Comparison of ENCODE assay signal across 18 cellular contexts in genomic region chr3:54191997-54192396, GRCh38.
"Had no signal": no experiment of that assay in that cellular context is flagged by ENCODE, and none has a peak within 500 bp of the region (broad histone marks: within the 10 kb centered on the region; RNA-seq: fewer than 3 reads in every experiment).

No MANE protein-coding gene starts in this region.

- DNase-seq: dorsolateral prefrontal cortex; effector CD4-positive, alpha-beta T cell; hypothalamus; immature natural killer cell; kidney glomerular epithelial cell; left colon; natural killer cell; pancreas; right lobe of liver; small intestine; stimulated activated CD4-positive, alpha-beta T cell treated with anti-CD3 and anti-CD28 coated beads, Interleukin-15, amount 100 ng/mL, for 24 hours; stimulated activated CD4-positive, alpha-beta T cell treated with anti-CD3 and anti-CD28 coated beads, Interleukin-2, amount 100 ng/mL, for 48 hours; stimulated activated naive B cell treated with anti-CD40 and anti-IgM and Interleukin-4, amounts not matched to agents 10 μg/mL and 1 μg/mL and 100 μg/mL, for 72 hours; upper lobe of left lung had no signal

- H3K36me3 ChIP-seq: neutrophil, pancreas, right lobe of liver, thoracic aorta, tibial nerve, upper lobe of left lung had no signal

- H3K27me3 ChIP-seq: pancreas, right lobe of liver, tibial nerve, upper lobe of left lung had no signal

- H3K9me3 ChIP-seq: neutrophil, pancreas, right lobe of liver, thoracic aorta, upper lobe of left lung had no signal

- H3K27ac ChIP-seq: neutrophil, pancreas, right lobe of liver, thoracic aorta, tibial nerve, upper lobe of left lung had no signal

- H3K4me3 ChIP-seq: dorsolateral prefrontal cortex, lung, pancreas, right lobe of liver, thoracic aorta, tibial nerve, upper lobe of left lung had no signal
